Comparison of ENCODE assay signal across 1 cellular context in genomic region chr12:124629117-124629516, GRCh38.
TF ChIP-seq lines count a peak whose summit lies in the region.

No MANE protein-coding gene starts in this region.

TF ChIP-seq in HepG2, 621 proteins besides CTCF, POLR2A, EP300 and RAD21 (continued from another document):
- TF ChIP-seq, protein P1, sequence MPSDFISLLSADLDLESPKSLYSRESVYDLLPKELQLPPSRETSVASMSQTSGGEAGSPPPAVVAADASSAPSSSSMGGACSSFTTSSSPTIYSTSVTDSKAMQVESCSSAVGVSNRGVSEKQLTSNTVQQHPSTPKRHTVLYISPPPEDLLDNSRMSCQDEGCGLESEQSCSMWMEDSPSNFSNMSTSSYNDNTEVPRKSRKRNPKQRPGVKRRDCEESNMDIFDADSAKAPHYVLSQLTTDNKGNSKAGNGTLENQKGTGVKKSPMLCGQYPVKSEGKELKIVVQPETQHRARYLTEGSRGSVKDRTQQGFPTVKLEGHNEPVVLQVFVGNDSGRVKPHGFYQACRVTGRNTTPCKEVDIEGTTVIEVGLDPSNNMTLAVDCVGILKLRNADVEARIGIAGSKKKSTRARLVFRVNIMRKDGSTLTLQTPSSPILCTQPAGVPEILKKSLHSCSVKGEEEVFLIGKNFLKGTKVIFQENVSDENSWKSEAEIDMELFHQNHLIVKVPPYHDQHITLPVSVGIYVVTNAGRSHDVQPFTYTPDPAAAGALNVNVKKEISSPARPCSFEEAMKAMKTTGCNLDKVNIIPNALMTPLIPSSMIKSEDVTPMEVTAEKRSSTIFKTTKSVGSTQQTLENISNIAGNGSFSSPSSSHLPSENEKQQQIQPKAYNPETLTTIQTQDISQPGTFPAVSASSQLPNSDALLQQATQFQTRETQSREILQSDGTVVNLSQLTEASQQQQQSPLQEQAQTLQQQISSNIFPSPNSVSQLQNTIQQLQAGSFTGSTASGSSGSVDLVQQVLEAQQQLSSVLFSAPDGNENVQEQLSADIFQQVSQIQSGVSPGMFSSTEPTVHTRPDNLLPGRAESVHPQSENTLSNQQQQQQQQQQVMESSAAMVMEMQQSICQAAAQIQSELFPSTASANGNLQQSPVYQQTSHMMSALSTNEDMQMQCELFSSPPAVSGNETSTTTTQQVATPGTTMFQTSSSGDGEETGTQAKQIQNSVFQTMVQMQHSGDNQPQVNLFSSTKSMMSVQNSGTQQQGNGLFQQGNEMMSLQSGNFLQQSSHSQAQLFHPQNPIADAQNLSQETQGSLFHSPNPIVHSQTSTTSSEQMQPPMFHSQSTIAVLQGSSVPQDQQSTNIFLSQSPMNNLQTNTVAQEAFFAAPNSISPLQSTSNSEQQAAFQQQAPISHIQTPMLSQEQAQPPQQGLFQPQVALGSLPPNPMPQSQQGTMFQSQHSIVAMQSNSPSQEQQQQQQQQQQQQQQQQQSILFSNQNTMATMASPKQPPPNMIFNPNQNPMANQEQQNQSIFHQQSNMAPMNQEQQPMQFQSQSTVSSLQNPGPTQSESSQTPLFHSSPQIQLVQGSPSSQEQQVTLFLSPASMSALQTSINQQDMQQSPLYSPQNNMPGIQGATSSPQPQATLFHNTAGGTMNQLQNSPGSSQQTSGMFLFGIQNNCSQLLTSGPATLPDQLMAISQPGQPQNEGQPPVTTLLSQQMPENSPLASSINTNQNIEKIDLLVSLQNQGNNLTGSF (CRISPR knock-in tag; IDR thresholded peaks at IDR 0.05) = no peak
- TF ChIP-seq, protein P2, sequence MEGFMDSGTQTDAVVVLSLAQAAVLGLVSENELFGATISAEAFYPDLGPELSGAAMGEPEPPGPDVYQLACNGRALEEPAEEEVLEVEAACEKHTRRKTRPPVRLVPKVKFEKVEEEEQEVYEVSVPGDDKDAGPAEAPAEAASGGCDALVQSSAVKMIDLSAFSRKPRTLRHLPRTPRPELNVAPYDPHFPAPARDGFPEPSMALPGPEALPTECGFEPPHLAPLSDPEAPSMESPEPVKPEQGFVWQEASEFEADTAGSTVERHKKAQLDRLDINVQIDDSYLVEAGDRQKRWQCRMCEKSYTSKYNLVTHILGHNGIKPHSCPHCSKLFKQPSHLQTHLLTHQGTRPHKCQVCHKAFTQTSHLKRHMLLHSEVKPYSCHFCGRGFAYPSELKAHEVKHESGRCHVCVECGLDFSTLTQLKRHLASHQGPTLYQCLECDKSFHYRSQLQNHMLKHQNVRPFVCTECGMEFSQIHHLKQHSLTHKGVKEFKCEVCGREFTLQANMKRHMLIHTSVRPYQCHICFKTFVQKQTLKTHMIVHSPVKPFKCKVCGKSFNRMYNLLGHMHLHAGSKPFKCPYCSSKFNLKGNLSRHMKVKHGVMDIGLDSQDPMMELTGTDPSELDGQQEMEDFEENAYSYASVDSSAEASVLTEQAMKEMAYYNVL (CRISPR knock-in tag; IDR thresholded peaks at IDR 0.05; ENCODE audit: borderline replicate concordance) = no peak
- TF ChIP-seq GLI4 (CRISPR knock-in tag; IDR thresholded peaks at IDR 0.05; ENCODE audit: borderline replicate concordance) (no peak), ZBTB40 (IDR thresholded peaks at IDR 0.05) (no peak), ZBTB40 (CRISPR knock-in tag; IDR thresholded peaks at IDR 0.05) (peak; percentile 58; the same call in 1 of the 2 replicates)
